Comparison of ENCODE assay signal across 16 cellular contexts in the genomic region with DNA sequence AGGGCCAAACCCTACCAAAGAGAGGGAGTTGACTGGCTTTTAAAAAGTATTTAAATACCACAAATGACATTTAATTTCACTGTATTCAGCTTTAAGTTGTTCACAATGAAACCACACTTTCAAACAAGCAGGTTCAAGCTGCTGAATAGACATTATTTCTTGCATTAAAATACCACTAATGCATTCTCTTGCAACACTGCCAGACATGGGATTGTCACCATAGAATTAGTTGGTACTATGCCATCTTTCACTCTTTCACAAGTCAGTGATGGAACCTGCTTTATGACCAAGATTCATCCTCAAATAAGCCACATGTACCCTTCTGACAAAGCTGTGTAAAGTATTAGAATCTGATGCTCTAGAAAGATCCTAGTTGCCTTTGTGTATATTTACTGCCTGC.
DNase-seq lines count a peak whose midpoint lies in the region; ATAC-seq and TF ChIP-seq lines count a peak whose summit lies in the region.
"Had no signal": no experiment of that assay in that cellular context is flagged by ENCODE, and none has a peak within 500 bp of the region (broad histone marks: within the 10 kb centered on the region; RNA-seq: fewer than 3 reads in every experiment).

No MANE protein-coding gene starts in this region.

- peaks cover 0 to 46% (median 34%) of the 10 kb centered on the region in 4 donors for H3K4me1 ChIP-seq in sigmoid colon
- H3K4me1 ChIP-seq in foreskin keratinocyte = peaks cover 5% of the 10 kb centered on the region
- H3K4me1 ChIP-seq: upper lobe of left lung had no signal

- no peaks in the 10 kb centered on the region for H3K4me1 Mint-ChIP-seq in activated naive CD8-positive, alpha-beta T cell treated with anti-CD3 and anti-CD28 coated beads for 36 hours
- H3K4me1 Mint-ChIP-seq: stimulated activated effector memory CD8-positive, alpha-beta T cell treated with anti-CD3 and anti-CD28 coated beads, Interleukin-12 subunit alpha, Interleukin-12 subunit beta, amount 100 ng/mL, for 72 hours had no signal

- H3K27me3 Mint-ChIP-seq in activated naive CD8-positive, alpha-beta T cell treated with anti-CD3 and anti-CD28 coated beads for 36 hours = peaks cover 3% of the 10 kb centered on the region
- H3K27me3 Mint-ChIP-seq: effector memory CD8-positive, alpha-beta T cell had no signal

- H3K36me3 Mint-ChIP-seq in activated naive CD8-positive, alpha-beta T cell treated with anti-CD3 and anti-CD28 coated beads for 36 hours = no peaks in the 10 kb centered on the region
- H3K36me3 Mint-ChIP-seq: stimulated activated effector memory CD8-positive, alpha-beta T cell treated with anti-CD3 and anti-CD28 coated beads, Interleukin-12 subunit alpha, Interleukin-12 subunit beta, amount 100 ng/mL, for 72 hours had no signal

- intact Hi-C loops in sigmoid colon (cut with DNase I) = no loop called here

- DNase-seq in EH (ENCODE audit: low read depth) (peak; percentile 18), RPMI8226 (peak; percentile 46), coronary artery (ENCODE audit: low spot score) (no peak), sigmoid colon (no peak), NCI-H345 treated with DMSO at 0.1 percent for 48 hours (lab: John Stamatoyannopoulos, UW; ENCODE audit: unreplicated experiment) (no peak), foreskin keratinocyte (no peak)
- no peak for DNase-seq in activated naive CD8-positive, alpha-beta T cell treated with anti-CD3 and anti-CD28 coated beads for 36 hours
- DNase-seq: activated CD4-positive, alpha-beta T cell treated with anti-CD3 and anti-CD28 coated beads for 1 hour; activated CD8-positive, alpha-beta memory T cell treated with anti-CD3 and anti-CD28 coated beads, Interleukin-2, amount 50 U/mL, for 4 hours; activated naive CD4-positive, alpha-beta T cell treated with Interleukin-2 at 50 U/mL for 16 hours; effector memory CD8-positive, alpha-beta T cell; NCI-H1105 had no signal

- ATAC-seq in foreskin keratinocyte = no peak
- no peak for ATAC-seq in HG03460 (IDR thresholded peaks at IDR 0.05; ENCODE audit: unreplicated experiment)
- ATAC-seq: effector memory CD8-positive, alpha-beta T cell; K562; stimulated activated effector memory CD8-positive, alpha-beta T cell treated with anti-CD3 and anti-CD28 coated beads, Interleukin-12 subunit alpha, Interleukin-12 subunit beta, amount 100 ng/mL, for 72 hours had no signal

- peak overlapping the region; percentile 45 to 57 for H3K27ac ChIP-seq in coronary artery
- peak overlapping the region in 3 of 4 donors; percentile 48 to 61 (median 49) for H3K27ac ChIP-seq in sigmoid colon
- no peak overlapping the region for H3K27ac ChIP-seq in foreskin keratinocyte
- H3K27ac ChIP-seq: upper lobe of left lung had no signal

- TF ChIP-seq CTCF in coronary artery (IDR thresholded peaks at IDR 0.05) (no peak), sigmoid colon (IDR thresholded peaks at IDR 0.05) (no peak), foreskin keratinocyte (conservative IDR thresholded peaks at IDR 0.05) (no peak)

- no peaks in the 10 kb centered on the region for H3K9me3 Mint-ChIP-seq in activated naive CD8-positive, alpha-beta T cell treated with anti-CD3 and anti-CD28 coated beads for 36 hours
- H3K9me3 Mint-ChIP-seq: effector memory CD8-positive, alpha-beta T cell; stimulated activated effector memory CD8-positive, alpha-beta T cell treated with anti-CD3 and anti-CD28 coated beads, Interleukin-12 subunit alpha, Interleukin-12 subunit beta, amount 100 ng/mL, for 72 hours had no signal

- H3K4me3 Mint-ChIP-seq in activated naive CD8-positive, alpha-beta T cell treated with anti-CD3 and anti-CD28 coated beads for 36 hours = no peak overlapping the region
- H3K4me3 Mint-ChIP-seq: effector memory CD8-positive, alpha-beta T cell; stimulated activated effector memory CD8-positive, alpha-beta T cell treated with anti-CD3 and anti-CD28 coated beads, Interleukin-12 subunit alpha, Interleukin-12 subunit beta, amount 100 ng/mL, for 72 hours had no signal

- no peak overlapping the region for H3K27ac Mint-ChIP-seq in activated naive CD8-positive, alpha-beta T cell treated with anti-CD3 and anti-CD28 coated beads for 36 hours
- H3K27ac Mint-ChIP-seq: effector memory CD8-positive, alpha-beta T cell; stimulated activated effector memory CD8-positive, alpha-beta T cell treated with anti-CD3 and anti-CD28 coated beads, Interleukin-12 subunit alpha, Interleukin-12 subunit beta, amount 100 ng/mL, for 72 hours had no signal

- H3K27me3 ChIP-seq in sigmoid colon = no peaks in the 10 kb centered on the region
- no peaks in the 10 kb centered on the region for H3K27me3 ChIP-seq in foreskin keratinocyte
- H3K27me3 ChIP-seq: upper lobe of left lung had no signal

- H3K4me3 ChIP-seq in coronary artery (peak overlapping the region; percentile 47), sigmoid colon (no peak overlapping the region)
- H3K4me3 ChIP-seq: K562, upper lobe of left lung had no signal

- no peaks in the 10 kb centered on the region for H3K9me3 ChIP-seq in sigmoid colon
- H3K9me3 ChIP-seq: upper lobe of left lung had no signal

- no peak for TF ChIP-seq POLR2A in sigmoid colon (IDR thresholded peaks at IDR 0.05)

- H3K36me3 ChIP-seq in sigmoid colon = no peaks in the 10 kb centered on the region
- H3K36me3 ChIP-seq: upper lobe of left lung had no signal

- TF ChIP-seq EP300 in sigmoid colon (IDR thresholded peaks at IDR 0.05) = no peak

Comparison
In these comparisons a context has a peak if more than half of its experiments do, and no peak if none do; other contexts are left out.
1. DNase-seq: peak in EH (single experiment) and RPMI8226 (single experiment); none in coronary artery (single experiment), sigmoid colon (single experiment), NCI-H345 treated with DMSO at 0.1 percent for 48 hours (single experiment), activated naive CD8-positive, alpha-beta T cell treated with anti-CD3 and anti-CD28 coated beads for 36 hours (single experiment) and foreskin keratinocyte (0 of 2).